Comparison of ENCODE assay signal across 13 cellular contexts in genomic region chr20:34242015-34242414, GRCh38. TPM values are rescaled to one million over a fixed set of nuclear protein-coding genes. Genes with fewer than 3 reads are reported as not detected.
"Had no signal": no experiment of that assay in that cellular context is flagged by ENCODE, and none has a peak within 500 bp of the region (broad histone marks: within the 10 kb centered on the region; RNA-seq: fewer than 3 reads in every experiment).

No MANE protein-coding gene starts in this region.

RNA-seq across cellular contexts. Expression of gene ASIP, which starts 0.8 kb away (rescaled TPM):
- total RNA-seq: kidney epithelial cell, lung, mesothelial cell of epicardium, natural killer cell, occipital lobe, osteocyte, posterior vena cava, psoas muscle, spleen, temporal lobe, transverse colon, urinary bladder, vagina had no signal
